Comparison of ENCODE assay signal across 8 cellular contexts in genomic region chr1:214280386-214281029, GRCh38. TPM values are rescaled to one million over a fixed set of nuclear protein-coding genes. Genes with fewer than 3 reads are reported as not detected.
DNase-seq lines count a peak whose midpoint lies in the region; ATAC-seq and TF ChIP-seq lines count a peak whose summit lies in the region.

No MANE protein-coding gene starts in this region.

- H3K27me3 ChIP-seq in BLaER1 (no peaks in the 10 kb centered on the region), parathyroid adenoma (ENCODE audit: control insufficient read depth, insufficient read depth, low read length) (no peaks in the 10 kb centered on the region)

- DNase-seq in NCI-H2227 treated with DMSO at 0.1 percent for 48 hours (lab: John Stamatoyannopoulos, UW): peak; percentile 75
- peak; percentile 1 for DNase-seq in activated T-helper 9 cell treated with anti-CD3 and anti-CD28 coated beads, Interleukin-2, amount 50 U/mL, for 16 hours (ENCODE audit: low read depth)
- peak; percentile 48 for DNase-seq in left cardiac atrium
- no peak for DNase-seq in GM20000 (ENCODE audit: low spot score)

- ATAC-seq in GM18511 (IDR thresholded peaks at IDR 0.05; ENCODE audit: unreplicated experiment) (peak; percentile 64), HG02973 (IDR thresholded peaks at IDR 0.05; ENCODE audit: unreplicated experiment) (peak; percentile 7), left cardiac atrium (peak in 1 of 2 donors; percentile 48)

- peak overlapping the region; percentile 93 for H3K27ac ChIP-seq in BLaER1
- H3K27ac ChIP-seq in parathyroid adenoma: peak overlapping the region; percentile 57

- H3K9ac ChIP-seq in BLaER1 (peak overlapping the region; percentile 91), parathyroid adenoma (no peak overlapping the region)

- intact Hi-C loops in left cardiac atrium (cut with DNase I): no loop called here

- H3K79me2 ChIP-seq in parathyroid adenoma: no peaks in the 10 kb centered on the region

- H3K4me1 ChIP-seq in BLaER1 (peaks cover 32% of the 10 kb centered on the region), parathyroid adenoma (no peaks in the 10 kb centered on the region)

- peak overlapping the region; percentile 97 for H3K4me2 ChIP-seq in BLaER1
- H3K4me2 ChIP-seq in parathyroid adenoma (ENCODE audit: low read length): peak overlapping the region; percentile 82

- H3K4me3 ChIP-seq in BLaER1: peak overlapping the region; percentile 90
- peak overlapping the region; percentile 66 for H3K4me3 ChIP-seq in parathyroid adenoma (ENCODE audit: low read depth, low read length)

- H4K20me1 ChIP-seq in BLaER1: no peaks in the 10 kb centered on the region

- H3K36me3 ChIP-seq in BLaER1: no peaks in the 10 kb centered on the region
- no peaks in the 10 kb centered on the region for H3K36me3 ChIP-seq in parathyroid adenoma (ENCODE audit: control insufficient read depth, insufficient read depth, low read length)

- TF ChIP-seq CTCF in parathyroid adenoma (IDR thresholded peaks at IDR 0.05): no peak
- TF ChIP-seq CTCF in GM20000 (IDR thresholded peaks at IDR 0.05; ENCODE audit: extremely low read depth, missing control alignments): no peak

- 0 out of 2 replicates have a peak, but pooled peaks cover under 1% of the 10 kb centered on the region for H3K9me3 ChIP-seq in BLaER1
- no peaks in the 10 kb centered on the region for H3K9me3 ChIP-seq in parathyroid adenoma (ENCODE audit: control insufficient read depth, low read length)

- peak overlapping the region; percentile 91 for H2AFZ ChIP-seq in parathyroid adenoma

RNA-seq across cellular contexts. Expression of gene SMYD2, which starts 0.5 kb away (rescaled TPM):
- total RNA-seq in left cardiac atrium: 1 to 10 TPM; 8.7 to 9.4 TPM
